ENCODE assay signal across 21 cellular contexts in genomic region chr5:52909192-52909591, GRCh38.
A peak's percentile ranks its signal among the peaks of the same experiment; 100 is the strongest.
DNase-seq lines count a peak whose midpoint lies in the region; ATAC-seq and TF ChIP-seq lines count a peak whose summit lies in the region.
"Had no signal": no experiment of that assay in that cellular context is flagged by ENCODE, and none has a peak within 500 bp of the region (broad histone marks: within the 10 kb centered on the region; RNA-seq: fewer than 3 reads in every experiment).

No MANE protein-coding gene starts in this region.

- intact Hi-C loops in esophagus muscularis mucosa (cut with DNase I), result no loop called here
- intact Hi-C loops in lower lobe of right lung (cut with DNase I), result no loop called here

- no peak for TF ChIP-seq EP300 in esophagus muscularis mucosa (IDR thresholded peaks at IDR 0.05)

- H3K4me3 ChIP-seq in esophagus muscularis mucosa, result no peak overlapping the region
- no peak overlapping the region for H3K4me3 ChIP-seq in lower lobe of right lung
- H3K4me3 ChIP-seq in subcutaneous abdominal adipose tissue (ENCODE audit: low read depth in 1 of 5, low read length in 5 of 5), result no peak overlapping the region
- no peak overlapping the region for H3K4me3 ChIP-seq in foreskin fibroblast (ENCODE audit: low read depth in 1 of 2, low read length in 2 of 2)
- H3K4me3 ChIP-seq: pancreas, SJCRH30, skin epidermis, suprapubic skin had no signal

- 15% methylated on average over 1 of the region's 1 CpG for WGBS in esophagus muscularis mucosa

- peak overlapping the region in 1 of 5 donors; percentile 27 for H3K9ac ChIP-seq in subcutaneous abdominal adipose tissue (ENCODE audit: low read length in 5 of 5)

- ATAC-seq in SK-N-SH treated with all-trans-retinoic acid at 6 μM for 48 hours (peak; percentile 43; the same call in 1 of the 3 replicates), lower lobe of right lung (no peak)
- ATAC-seq: CD8-positive, alpha-beta T cell; T-helper 17 cell; WTC11 had no signal

- DNase-seq in esophagus muscularis mucosa (ENCODE audit: extremely low spot score) (no peak), lower lobe of right lung (no peak), NCI-H2171 (lab: John Stamatoyannopoulos, UW) (no peak), foreskin fibroblast (no peak)
- DNase-seq in stimulated activated CD8-positive, alpha-beta memory T cell treated with anti-CD3 and anti-CD28 coated beads, Interleukin-4, amount 100 ng/mL, for 48 hours, result no peak
- DNase-seq: activated CD4-positive, alpha-beta memory T cell treated with anti-CD3 and anti-CD28 coated beads for 36 hours; activated naive CD4-positive, alpha-beta T cell treated with anti-CD3 and anti-CD28 coated beads, Interleukin-2, amount 50 U/mL, for 16 hours; activated T-cell treated with anti-CD3 and anti-CD28 coated beads, Interleukin-2, amount 50 U/mL, for 1 hour; CD8-positive, alpha-beta T cell; foreskin melanocyte; left cardiac atrium; NCI-H1417; NCI-H69; pancreas; SJCRH30; T-helper 17 cell had no signal

- TF ChIP-seq CTCF in esophagus muscularis mucosa (IDR thresholded peaks at IDR 0.05), result no peak
- TF ChIP-seq CTCF in lower lobe of right lung (IDR thresholded peaks at IDR 0.05), result no peak
- TF ChIP-seq CTCF in foreskin fibroblast (IDR thresholded peaks at IDR 0.05; ENCODE audit: low read depth, low read length), result no peak

- no peak for TF ChIP-seq POLR2A in esophagus muscularis mucosa (IDR thresholded peaks at IDR 0.05; ENCODE audit: low read depth)

- H3K4me1 ChIP-seq in esophagus muscularis mucosa (peaks cover 0 to 31% (median 27%) of the 10 kb centered on the region in 4 donors), lower lobe of right lung (peaks cover 11% of the 10 kb centered on the region), subcutaneous abdominal adipose tissue (ENCODE audit: control insufficient read depth in 5 of 5, insufficient read depth in 5 of 5, low read length in 5 of 5) (peaks cover 0 to 17% (median 15%) of the 10 kb centered on the region in 5 donors)
- H3K4me1 ChIP-seq: pancreas, SJCRH30, suprapubic skin had no signal

- H3K9me3 ChIP-seq in esophagus muscularis mucosa, result no peaks in the 10 kb centered on the region
- no peaks in the 10 kb centered on the region for H3K9me3 ChIP-seq in lower lobe of right lung
- H3K9me3 ChIP-seq in subcutaneous abdominal adipose tissue (ENCODE audit: control insufficient read depth in 5 of 5, low read length in 5 of 5), result no peaks in the 10 kb centered on the region
- H3K9me3 ChIP-seq: pancreas, SJCRH30, suprapubic skin had no signal

- H3K27ac ChIP-seq in esophagus muscularis mucosa (replicated peaks in 1 of 4) (peak overlapping the region; percentile 18 to 70 (median 62)), lower lobe of right lung (peak overlapping the region; percentile 15), subcutaneous abdominal adipose tissue (ENCODE audit: low read depth, low read length) (peak overlapping the region; percentile 31)
- H3K27ac ChIP-seq: pancreas, SJCRH30, suprapubic skin had no signal

- H3K27me3 ChIP-seq in esophagus muscularis mucosa (no peaks in the 10 kb centered on the region), lower lobe of right lung (ENCODE audit: low read depth) (no peaks in the 10 kb centered on the region), subcutaneous abdominal adipose tissue (ENCODE audit: control insufficient read depth in 5 of 5, insufficient read depth in 4 of 5, low read length in 5 of 5) (no peaks in the 10 kb centered on the region)
- H3K27me3 ChIP-seq: pancreas, SJCRH30, suprapubic skin had no signal

- H3K36me3 ChIP-seq in esophagus muscularis mucosa (peaks cover 5 to 26% (median 8%) of the 10 kb centered on the region in 4 donors), lower lobe of right lung (peaks cover 5% of the 10 kb centered on the region), subcutaneous abdominal adipose tissue (ENCODE audit: control insufficient read depth in 5 of 5, insufficient read depth in 5 of 5, low read length in 5 of 5) (peaks cover 0 to 11% (median under 1%) of the 10 kb centered on the region in 5 donors)
- H3K36me3 ChIP-seq: pancreas, SJCRH30, suprapubic skin had no signal

TF ChIP-seq in SK-N-SH treated with all-trans-retinoic acid at 6 μM for 48 hours, 23 proteins besides CTCF, POLR2A, EP300 and RAD21:
- peak; percentile 39; the same call in 1 of the 2 replicates for TF ChIP-seq GLIS3 (CRISPR knock-in tag; IDR thresholded peaks at IDR 0.05)
- no peak for TF ChIP-seq ZNF8 (CRISPR knock-in tag; IDR thresholded peaks at IDR 0.05)
- no peak for TF ChIP-seq PATZ1 (CRISPR knock-in tag; IDR thresholded peaks at IDR 0.05; ENCODE audit: borderline replicate concordance)
- no peak for TF ChIP-seq ZFP3 (CRISPR knock-in tag; IDR thresholded peaks at IDR 0.05)
- no peak for TF ChIP-seq ISL1 (CRISPR knock-in tag; IDR thresholded peaks at IDR 0.05)
- no peak for TF ChIP-seq ZNF70 (CRISPR knock-in tag; IDR thresholded peaks at IDR 0.05)
